Comparison of ENCODE assay signal across 9 cellular contexts in genomic region chrX:153494541-153495361, GRCh38. TPM values are rescaled to one million over a fixed set of nuclear protein-coding genes. Genes with fewer than 3 reads are reported as not detected.
DNase-seq lines count a peak whose midpoint lies in the region; ATAC-seq and TF ChIP-seq lines count a peak whose summit lies in the region.
"Had no signal": no experiment of that assay in that cellular context is flagged by ENCODE, and none has a peak within 500 bp of the region (broad histone marks: within the 10 kb centered on the region; RNA-seq: fewer than 3 reads in every experiment).

Gene BGN, plus strand, starts transcription at chrX:153494980. Its CDS starts 9,652 bp downstream, at chrX:153504632.

- H4K20me1 ChIP-seq in GM23338 (replicated peaks; ENCODE audit: insufficient read depth), result no peaks in the 10 kb centered on the region

- H3K4me3 Mint-ChIP-seq in GM23338, result peak within 1 kb of the TSS; percentile 54
- no peak within 1 kb of the TSS for H3K4me3 Mint-ChIP-seq in activated T-helper 2 cell treated with anti-CD3 and anti-CD28 coated beads, Interferon-gamma antibody, Interleukin-2, Interleukin-4, amounts not matched to agents 10 μg/mL and 5 μg/mL and 100 μg/mL, durations not matched to agents 14 hours and 24 hours and 36 hours (ENCODE audit: low read depth)

- H3K9ac ChIP-seq in parathyroid adenoma, result no peak within 1 kb of the TSS

- H3K4me1 ChIP-seq in GM23338 (ENCODE audit: insufficient read depth) (no peaks in the 10 kb centered on the region), parathyroid adenoma (no peaks in the 10 kb centered on the region)

- no peaks in the 10 kb centered on the region for H3K9me3 Mint-ChIP-seq in GM23338
- H3K9me3 Mint-ChIP-seq in activated T-helper 2 cell treated with anti-CD3 and anti-CD28 coated beads, Interferon-gamma antibody, Interleukin-2, Interleukin-4, amounts not matched to agents 10 μg/mL and 5 μg/mL and 100 μg/mL, durations not matched to agents 14 hours and 24 hours and 36 hours, result no peaks in the 10 kb centered on the region

- H3K79me2 ChIP-seq in GM23338 (replicated peaks; ENCODE audit: insufficient read depth) (no peaks in the 10 kb centered on the region), parathyroid adenoma (no peaks in the 10 kb centered on the region)

- H3K36me3 Mint-ChIP-seq in GM23338 (ENCODE audit: low read depth), result no peaks in the 10 kb centered on the region
- H3K36me3 Mint-ChIP-seq in activated T-helper 2 cell treated with anti-CD3 and anti-CD28 coated beads, Interferon-gamma antibody, Interleukin-2, Interleukin-4, amounts not matched to agents 10 μg/mL and 5 μg/mL and 100 μg/mL, durations not matched to agents 14 hours and 24 hours and 36 hours (ENCODE audit: low read depth), result no peaks in the 10 kb centered on the region

- H3K36me3 ChIP-seq in GM23338 (ENCODE audit: insufficient read depth) (no peaks in the 10 kb centered on the region), parathyroid adenoma (ENCODE audit: control insufficient read depth, insufficient read depth, low read length) (no peaks in the 10 kb centered on the region)

- H2AFZ ChIP-seq in GM23338 (no peak within 1 kb of the TSS), parathyroid adenoma (peak within 1 kb of the TSS; percentile 38)

- H3K27me3 ChIP-seq in GM23338 (ENCODE audit: insufficient read depth) (no peaks in the 10 kb centered on the region), parathyroid adenoma (ENCODE audit: control insufficient read depth, insufficient read depth, low read length) (no peaks in the 10 kb centered on the region)

- intact Hi-C loops in activated T-helper 2 cell treated with anti-CD3 and anti-CD28 coated beads, Interferon-gamma antibody, Interleukin-2, Interleukin-4, amounts not matched to agents 10 μg/mL and 5 μg/mL and 100 μg/mL, durations not matched to agents 14 hours and 24 hours and 36 hours (cut with micrococcal nuclease), result no loop called here

- H3K4me1 Mint-ChIP-seq in GM23338, result peaks cover 5% of the 10 kb centered on the region
- no peaks in the 10 kb centered on the region for H3K4me1 Mint-ChIP-seq in activated T-helper 2 cell treated with anti-CD3 and anti-CD28 coated beads, Interferon-gamma antibody, Interleukin-2, Interleukin-4, amounts not matched to agents 10 μg/mL and 5 μg/mL and 100 μg/mL, durations not matched to agents 14 hours and 24 hours and 36 hours (ENCODE audit: low read depth)

- peak; percentile 52 for DNase-seq in GM23338 (ENCODE audit: low spot score)
- peak; percentile 68 for DNase-seq in SK-N-DZ (ENCODE audit: low spot score)
- DNase-seq in glomerular visceral epithelial cell (ENCODE audit: extremely low spot score), result peak; percentile 10
- DNase-seq in activated T-helper 2 cell treated with anti-CD3 and anti-CD28 coated beads, Interferon-gamma antibody, Interleukin-2, Interleukin-4, amounts not matched to agents 10 μg/mL and 5 μg/mL and 100 μg/mL, durations not matched to agents 14 hours and 24 hours and 36 hours (ENCODE audit: low spot score), result no peak
- DNase-seq in kidney glomerular epithelial cell (lab: John Stamatoyannopoulos, UW), result no peak
- no peak for DNase-seq in A172 (ENCODE audit: low spot score)
- DNase-seq in activated naive CD4-positive, alpha-beta T cell treated with Interleukin-2 at 50 U/mL for 16 hours, result no peak

- H3K4me2 ChIP-seq in GM23338, result peak within 1 kb of the TSS; percentile 66
- peak within 1 kb of the TSS; percentile 26 for H3K4me2 ChIP-seq in parathyroid adenoma (ENCODE audit: low read length)

- H3K27ac ChIP-seq in GM23338 (ENCODE audit: low read depth) (no peak within 1 kb of the TSS), parathyroid adenoma (no peak within 1 kb of the TSS)
- H3K27ac ChIP-seq: epithelial cell of prostate had no signal

- no peaks in the 10 kb centered on the region for H3F3A ChIP-seq in GM23338 (replicated peaks; ENCODE audit: low read depth)

- 0 out of 2 replicates have a peak within 1 kb of the TSS, but pooled peaks have one; percentile 38 for H3K4me3 ChIP-seq in GM23338
- no peak within 1 kb of the TSS for H3K4me3 ChIP-seq in parathyroid adenoma (ENCODE audit: low read depth, low read length)

- H3K27me3 Mint-ChIP-seq in GM23338 (ENCODE audit: insufficient read depth, low read depth, poor library complexity), result peaks cover 2% of the 10 kb centered on the region
- peaks cover 1% of the 10 kb centered on the region for H3K27me3 Mint-ChIP-seq in activated T-helper 2 cell treated with anti-CD3 and anti-CD28 coated beads, Interferon-gamma antibody, Interleukin-2, Interleukin-4, amounts not matched to agents 10 μg/mL and 5 μg/mL and 100 μg/mL, durations not matched to agents 14 hours and 24 hours and 36 hours (ENCODE audit: low read depth)

- no peaks in the 10 kb centered on the region for H3K9me2 ChIP-seq in GM23338 (ENCODE audit: insufficient read depth)

- H3K27ac Mint-ChIP-seq in GM23338, result no peak within 1 kb of the TSS
- H3K27ac Mint-ChIP-seq in activated T-helper 2 cell treated with anti-CD3 and anti-CD28 coated beads, Interferon-gamma antibody, Interleukin-2, Interleukin-4, amounts not matched to agents 10 μg/mL and 5 μg/mL and 100 μg/mL, durations not matched to agents 14 hours and 24 hours and 36 hours, result no peak within 1 kb of the TSS

- peak; percentile 66 for ATAC-seq in GM23338

- TF ChIP-seq CTCF in GM23338 (conservative IDR thresholded peaks at IDR 0.05; ENCODE audit: low read depth in 2 of 2) (peak; percentile 25 to 63; a peak in 2 of 4 replicates), parathyroid adenoma (IDR thresholded peaks at IDR 0.05) (no peak)

- no peaks in the 10 kb centered on the region for H3K9me3 ChIP-seq in parathyroid adenoma (ENCODE audit: control insufficient read depth, low read length)

TF ChIP-seq in GM23338, 12 proteins besides CTCF, POLR2A, EP300 and RAD21:
- TF ChIP-seq NANOG (IDR thresholded peaks at IDR 0.05; ENCODE audit: borderline replicate concordance), result no peak
- no peak for TF ChIP-seq POLR2AphosphoS5 (IDR thresholded peaks at IDR 0.05; ENCODE audit: low read depth)
- no peak for TF ChIP-seq JUNB (IDR thresholded peaks at IDR 0.05; ENCODE audit: unreplicated experiment)
- no peak for TF ChIP-seq CREB1 (CRISPR knock-in tag; IDR thresholded peaks at IDR 0.05; ENCODE audit: low read depth)

RNA-seq across cellular contexts. Expression of gene BGN, which starts in this region (rescaled TPM):
- 0.23 and 0.87 TPM in 2 replicates for total RNA-seq in GM23338 (2014; rRNA removed; shearing (Covaris generic))
- 0.71 and 1.8 TPM in 2 replicates for polyA plus RNA-seq in GM23338 (2016; fragmentation: Nextera tagmentation; extraction: Ambion mirVana)
- 0.13 TPM in 2 replicates for polyA plus RNA-seq in SK-N-DZ (2014; cell fraction: cytosol; rRNA removed)
- 0.72 TPM in 1 of 2 replicates, not detected in the other for polyA plus RNA-seq in SK-N-DZ (2014; cell fraction: nucleus; rRNA removed)
- total RNA-seq in activated T-helper 2 cell treated with anti-CD3 and anti-CD28 coated beads, Interferon-gamma antibody, Interleukin-2, Interleukin-4, amounts not matched to agents 10 μg/mL and 5 μg/mL and 100 μg/mL, durations not matched to agents 14 hours and 24 hours and 36 hours, result not detected in 2 replicates
- not detected in 2 replicates for total RNA-seq in A172 (2014; rRNA removed; shearing (Covaris generic))

Comparison
In these comparisons a context has a peak if more than half of its experiments do, and no peak if none do; other contexts are left out.
1. DNase-seq: peak in GM23338 (single experiment), SK-N-DZ (single experiment) and glomerular visceral epithelial cell (single experiment); none in activated T-helper 2 cell treated with anti-CD3 and anti-CD28 coated beads, Interferon-gamma antibody, Interleukin-2, Interleukin-4, amounts not matched to agents 10 μg/mL and 5 μg/mL and 100 μg/mL, durations not matched to agents 14 hours and 24 hours and 36 hours (single experiment), kidney glomerular epithelial cell (single experiment), A172 (single experiment) and activated naive CD4-positive, alpha-beta T cell treated with Interleukin-2 at 50 U/mL for 16 hours (single experiment).